In the genomic region with DNA sequence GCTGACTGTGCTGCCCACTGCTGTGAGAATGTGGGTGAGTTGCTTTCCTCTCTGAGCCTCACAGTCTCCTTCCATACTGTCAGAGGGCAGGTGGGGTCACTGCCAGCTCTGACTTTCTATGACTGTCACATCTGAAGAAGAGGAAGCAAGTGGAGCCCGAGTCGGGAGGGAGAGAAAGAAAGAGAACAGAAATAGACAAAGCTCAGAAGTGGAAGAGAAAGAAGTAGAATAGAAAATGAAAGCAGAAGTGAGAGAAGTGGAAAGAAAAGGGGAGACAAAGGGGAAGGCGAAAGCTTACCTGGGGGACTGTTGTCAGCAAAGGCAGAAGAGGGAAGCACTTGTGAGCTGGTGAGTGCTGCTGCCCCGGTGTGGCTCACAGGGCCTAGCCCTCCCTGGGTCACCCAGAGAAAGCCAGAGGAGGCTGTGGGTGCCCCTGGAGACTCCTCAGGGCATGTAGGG, we compare ENCODE assay signal across 9 cellular contexts. TPM values are rescaled to one million over a fixed set of nuclear protein-coding genes. Genes with fewer than 3 reads are reported as not detected.
DNase-seq lines count a peak whose midpoint lies in the region; ATAC-seq and FAIRE-seq lines count a peak whose summit lies in the region.
"Had no signal": no experiment of that assay in that cellular context is flagged by ENCODE, and none has a peak within 500 bp of the region (broad histone marks: within the 10 kb centered on the region; RNA-seq: fewer than 3 reads in every experiment).

No MANE protein-coding gene starts in this region.

- no peaks in the 10 kb centered on the region for H3K9me2 ChIP-seq in GM23248 (ENCODE audit: insufficient read depth)

- peak; percentile 96 for ATAC-seq in HG03064 (IDR thresholded peaks at IDR 0.05; ENCODE audit: low read depth, unreplicated experiment)

- H3K27me3 ChIP-seq in GM23248 (replicated peaks; ENCODE audit: insufficient read depth), result no peaks in the 10 kb centered on the region
- H3K27me3 ChIP-seq: cardiac muscle cell had no signal

- in situ Hi-C loops in GM23248 (cut with MboI), result no loop called here

- H3K27ac ChIP-seq in GM23248, result no peak overlapping the region
- H3K27ac ChIP-seq: cardiac muscle cell had no signal

- peak; percentile 99 for FAIRE-seq in GM19239 (lab: Jason Lieb, UNC)

- no peak overlapping the region for H3K9ac ChIP-seq in GM23248

- H3K36me3 ChIP-seq in GM23248 (ENCODE audit: low read depth), result no peaks in the 10 kb centered on the region
- H3K36me3 ChIP-seq: cardiac muscle cell had no signal

- H3K9me3 ChIP-seq in GM23248 (ENCODE audit: low read depth), result no peaks in the 10 kb centered on the region

- H3F3A ChIP-seq in GM23248 (ENCODE audit: insufficient read depth), result 0 out of 2 replicates have a peak, but pooled peaks cover under 1% of the 10 kb centered on the region

- H3K79me2 ChIP-seq in GM23248 (ENCODE audit: insufficient read depth), result no peaks in the 10 kb centered on the region

- DNase-seq in GM19239 (ENCODE audit: insufficient read length, low spot score) (peak; percentile 58), SKM-1 (lab: John Stamatoyannopoulos, UW; ENCODE audit: unreplicated experiment) (peak; percentile 65), GM23248 (no peak), NCI-H1417 (lab: John Stamatoyannopoulos, UW) (no peak), NCI-H1436 (lab: John Stamatoyannopoulos, UW) (no peak)
- DNase-seq in effector CD4-positive, alpha-beta T cell, result no peak

- 77% methylated on average over 4 of the region's 4 CpGs for WGBS in GM23248 (ENCODE audit: low coverage in 1 of 2, low lambda C conversion rate in 2 of 2, missing lambda C conversion rate in 2 of 2), 2 experiments

- H2AFZ ChIP-seq in GM23248, result no peak overlapping the region

- H3K4me2 ChIP-seq in GM23248 (ENCODE audit: unreplicated experiment), result no peak overlapping the region

- H4K20me1 ChIP-seq in GM23248 (ENCODE audit: insufficient read depth), result no peaks in the 10 kb centered on the region

- H3K4me1 ChIP-seq in GM23248 (ENCODE audit: insufficient read depth), result no peaks in the 10 kb centered on the region

- H3K4me3 ChIP-seq in GM08714 (ENCODE audit: low read length) (peak overlapping the region; percentile 6; the same call in 1 of the 2 replicates), GM23248 (no peak overlapping the region)
- H3K4me3 ChIP-seq: cardiac muscle cell had no signal

RNA-seq across cellular contexts. Expression of gene EPHB1, which starts 57.9 kb away (rescaled TPM):
- 0.43 and 1.6 TPM in 2 replicates for total RNA-seq in GM23248 (2014; rRNA removed; shearing (Covaris generic))
- polyA plus RNA-seq in GM23248 (2016; fragmentation: Nextera tagmentation; extraction: Ambion mirVana), result 0.81 and 1.1 TPM in 2 replicates

Comparison
In these comparisons a context has a peak if more than half of its experiments do, and no peak if none do; other contexts are left out.
1. DNase-seq: peak in GM19239 (single experiment) and SKM-1 (single experiment); none in effector CD4-positive, alpha-beta T cell (single experiment), GM23248 (single experiment), NCI-H1417 (0 of 3) and NCI-H1436 (single experiment).